Comparison of ENCODE assay signal across 1 cellular context in genomic region chr14:102049258-102050025, GRCh38.
TF ChIP-seq lines count a peak whose summit lies in the region.

No MANE protein-coding gene starts in this region.

TF ChIP-seq in HepG2, 621 proteins besides CTCF, POLR2A, EP300 and RAD21:
- TF ChIP-seq AGO2 (optimal IDR thresholded peaks at IDR 0.05; ENCODE audit: low read depth, low read length) (peak; percentile 58), STAT5B (CRISPR knock-in tag; IDR thresholded peaks at IDR 0.05) (no peak)
